Comparison of ENCODE assay signal across 11 cellular contexts in the genomic region with DNA sequence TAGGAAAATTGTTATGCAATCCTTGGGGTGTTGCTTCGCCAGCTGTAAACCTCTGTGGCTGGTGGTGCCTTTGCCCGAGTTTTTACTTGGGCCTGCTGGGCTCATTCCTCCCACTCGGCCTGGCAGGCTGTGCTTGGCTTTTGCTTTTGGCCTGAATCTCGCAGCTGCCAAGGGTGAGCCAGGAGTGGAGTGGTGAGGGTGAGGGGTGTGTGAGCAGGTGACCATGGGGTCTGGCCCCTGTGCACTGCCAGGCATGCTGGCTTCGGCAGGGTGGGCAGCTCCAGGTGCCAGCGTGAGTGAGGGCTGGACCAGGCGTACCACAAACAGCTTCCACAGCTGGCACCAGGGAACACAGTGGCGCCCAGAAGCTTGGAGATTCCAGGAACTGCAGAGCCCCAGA.
"Had no signal": no experiment of that assay in that cellular context is flagged by ENCODE, and none has a peak within 500 bp of the region (broad histone marks: within the 10 kb centered on the region; RNA-seq: fewer than 3 reads in every experiment).

No MANE protein-coding gene starts in this region.

- H3K4me3 ChIP-seq: breast epithelium, sigmoid colon, testis had no signal

- H3K27ac ChIP-seq: breast epithelium, sigmoid colon, testis had no signal

- H3K9me3 ChIP-seq: breast epithelium, sigmoid colon, testis had no signal

- ATAC-seq: activated T-cell treated with anti-CD3 and anti-CD28 coated beads, Interleukin-2, amount 50 U/mL, for 4 hours; naive thymus-derived CD4-positive, alpha-beta T cell; stimulated activated naive CD8-positive, alpha-beta T cell treated with anti-CD3 and anti-CD28 coated beads, Interleukin-15, Interleukin-2, amounts not matched to agents 100 U/mL and 50 U/mL, for 24 hours had no signal

- H3K27me3 ChIP-seq: breast epithelium, sigmoid colon, testis had no signal

- H3K4me1 ChIP-seq: breast epithelium, sigmoid colon, testis had no signal

- H3K36me3 ChIP-seq: breast epithelium had no signal

- DNase-seq: activated CD4-positive, alpha-beta memory T cell treated with anti-CD3 and anti-CD28 coated beads for 36 hours; activated CD4-positive, CD25-positive, alpha-beta regulatory T cell treated with anti-CD3 and anti-CD28 coated beads, Interleukin-2, amount 50 U/mL, for 72 hours; activated effector memory CD4-positive, alpha-beta T cell treated with anti-CD3 and anti-CD28 coated beads, Interleukin-2, amount 50 U/mL, for 16 hours; activated T-cell treated with anti-CD3 and anti-CD28 coated beads, Interleukin-2, amount 50 U/mL, for 4 hours; foreskin melanocyte; naive thymus-derived CD4-positive, alpha-beta T cell; sigmoid colon; stimulated activated CD4-positive, alpha-beta T cell treated with anti-CD3 and anti-CD28 coated beads, Interleukin-2, amount 100 ng/mL, for 48 hours; stimulated activated naive CD8-positive, alpha-beta T cell treated with anti-CD3 and anti-CD28 coated beads, Interleukin-15, Interleukin-2, amounts not matched to agents 100 U/mL and 50 U/mL, for 24 hours; testis had no signal
